ENCODE assay signal across 8 cellular contexts in the genomic region with DNA sequence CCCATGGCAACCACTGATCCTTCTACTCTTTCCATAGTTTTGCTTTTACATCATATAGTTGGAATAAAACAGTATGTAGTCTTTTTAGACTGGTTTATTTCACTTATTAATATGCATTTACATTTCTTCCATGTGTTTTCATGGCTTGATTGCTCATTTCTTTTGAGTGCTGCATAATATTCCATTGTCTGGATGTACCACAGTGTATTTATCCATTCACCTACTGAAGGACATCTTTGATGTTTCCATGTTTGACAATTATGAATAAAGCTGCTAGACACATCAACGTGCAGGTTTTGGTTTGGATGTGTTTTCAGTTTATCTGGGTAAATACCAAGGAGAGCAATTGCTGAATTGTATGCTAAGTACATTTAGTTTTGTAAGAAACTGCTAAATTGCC.
"Had no signal": no experiment of that assay in that cellular context is flagged by ENCODE, and none has a peak within 500 bp of the region (broad histone marks: within the 10 kb centered on the region; RNA-seq: fewer than 3 reads in every experiment).

No MANE protein-coding gene starts in this region.

- H3K27me3 Mint-ChIP-seq: IgD-negative memory B cell had no signal

- H3K4me1 Mint-ChIP-seq: IgD-negative memory B cell had no signal

- ATAC-seq: HepG2 had no signal

- FAIRE-seq: HepG2, HTR-8/SVneo had no signal

- H3K27ac ChIP-seq: HL-60, KMS-11 had no signal

- H3K9ac ChIP-seq: KMS-11 had no signal

- H3K27ac Mint-ChIP-seq: IgD-negative memory B cell had no signal

- DNase-seq: IMR-90, KBM-7, KG1 had no signal

- H3K4me2 ChIP-seq: KMS-11 had no signal

- H3K4me3 Mint-ChIP-seq: IgD-negative memory B cell had no signal
